ENCODE assay signal across 2 cellular contexts in the genomic region with DNA sequence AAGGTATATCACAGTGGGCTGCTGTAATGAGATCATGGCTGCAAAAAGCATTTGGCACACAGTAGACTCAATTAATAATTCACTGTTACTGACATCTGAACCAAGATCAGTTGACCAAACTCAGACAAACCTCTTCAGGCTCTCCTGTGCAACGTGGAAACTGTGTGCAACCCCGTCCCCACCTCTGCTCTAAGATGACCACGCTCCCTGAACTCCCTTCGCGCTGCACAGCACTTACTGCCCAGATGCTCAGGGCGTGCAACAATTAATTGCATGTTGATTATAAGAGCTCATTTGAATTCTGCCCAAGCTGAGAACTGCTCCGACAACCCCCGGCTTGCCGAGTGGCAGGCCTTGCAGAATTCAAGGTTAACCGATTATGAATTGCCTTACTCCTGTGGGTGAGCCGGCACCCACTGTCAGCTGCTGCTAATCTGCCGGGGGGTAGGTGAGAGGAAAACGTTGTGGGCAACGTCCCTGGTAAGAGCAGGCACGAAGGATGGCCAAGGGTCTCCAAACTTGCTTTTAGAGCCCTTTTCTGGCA.
TF ChIP-seq lines count a peak whose summit lies in the region.

No MANE protein-coding gene starts in this region.

TF ChIP-seq in GM23338, 12 proteins besides CTCF, POLR2A, EP300 and RAD21 (continues in another document):
- TF ChIP-seq, protein P1, sequence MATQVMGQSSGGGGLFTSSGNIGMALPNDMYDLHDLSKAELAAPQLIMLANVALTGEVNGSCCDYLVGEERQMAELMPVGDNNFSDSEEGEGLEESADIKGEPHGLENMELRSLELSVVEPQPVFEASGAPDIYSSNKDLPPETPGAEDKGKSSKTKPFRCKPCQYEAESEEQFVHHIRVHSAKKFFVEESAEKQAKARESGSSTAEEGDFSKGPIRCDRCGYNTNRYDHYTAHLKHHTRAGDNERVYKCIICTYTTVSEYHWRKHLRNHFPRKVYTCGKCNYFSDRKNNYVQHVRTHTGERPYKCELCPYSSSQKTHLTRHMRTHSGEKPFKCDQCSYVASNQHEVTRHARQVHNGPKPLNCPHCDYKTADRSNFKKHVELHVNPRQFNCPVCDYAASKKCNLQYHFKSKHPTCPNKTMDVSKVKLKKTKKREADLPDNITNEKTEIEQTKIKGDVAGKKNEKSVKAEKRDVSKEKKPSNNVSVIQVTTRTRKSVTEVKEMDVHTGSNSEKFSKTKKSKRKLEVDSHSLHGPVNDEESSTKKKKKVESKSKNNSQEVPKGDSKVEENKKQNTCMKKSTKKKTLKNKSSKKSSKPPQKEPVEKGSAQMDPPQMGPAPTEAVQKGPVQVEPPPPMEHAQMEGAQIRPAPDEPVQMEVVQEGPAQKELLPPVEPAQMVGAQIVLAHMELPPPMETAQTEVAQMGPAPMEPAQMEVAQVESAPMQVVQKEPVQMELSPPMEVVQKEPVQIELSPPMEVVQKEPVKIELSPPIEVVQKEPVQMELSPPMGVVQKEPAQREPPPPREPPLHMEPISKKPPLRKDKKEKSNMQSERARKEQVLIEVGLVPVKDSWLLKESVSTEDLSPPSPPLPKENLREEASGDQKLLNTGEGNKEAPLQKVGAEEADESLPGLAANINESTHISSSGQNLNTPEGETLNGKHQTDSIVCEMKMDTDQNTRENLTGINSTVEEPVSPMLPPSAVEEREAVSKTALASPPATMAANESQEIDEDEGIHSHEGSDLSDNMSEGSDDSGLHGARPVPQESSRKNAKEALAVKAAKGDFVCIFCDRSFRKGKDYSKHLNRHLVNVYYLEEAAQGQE (IDR thresholded peaks at IDR 0.05; ENCODE audit: unreplicated experiment): no peak
- TF ChIP-seq POLR2AphosphoS5 (IDR thresholded peaks at IDR 0.05; ENCODE audit: low read depth) (no peak), CREB1 (CRISPR knock-in tag; IDR thresholded peaks at IDR 0.05; ENCODE audit: low read depth) (no peak), JUNB (IDR thresholded peaks at IDR 0.05; ENCODE audit: unreplicated experiment) (no peak), NANOG (IDR thresholded peaks at IDR 0.05; ENCODE audit: borderline replicate concordance) (no peak), EZH2 (IDR thresholded peaks at IDR 0.05; ENCODE audit: low read depth, unreplicated experiment) (no peak), ZNF114 (CRISPR knock-in tag; IDR thresholded peaks at IDR 0.05) (no peak), EZH2phosphoT487 (IDR thresholded peaks at IDR 0.05; ENCODE audit: unreplicated experiment) (no peak), ZNF331 (CRISPR knock-in tag; IDR thresholded peaks at IDR 0.05; ENCODE audit: low read depth) (no peak)
- TF ChIP-seq, protein P2, sequence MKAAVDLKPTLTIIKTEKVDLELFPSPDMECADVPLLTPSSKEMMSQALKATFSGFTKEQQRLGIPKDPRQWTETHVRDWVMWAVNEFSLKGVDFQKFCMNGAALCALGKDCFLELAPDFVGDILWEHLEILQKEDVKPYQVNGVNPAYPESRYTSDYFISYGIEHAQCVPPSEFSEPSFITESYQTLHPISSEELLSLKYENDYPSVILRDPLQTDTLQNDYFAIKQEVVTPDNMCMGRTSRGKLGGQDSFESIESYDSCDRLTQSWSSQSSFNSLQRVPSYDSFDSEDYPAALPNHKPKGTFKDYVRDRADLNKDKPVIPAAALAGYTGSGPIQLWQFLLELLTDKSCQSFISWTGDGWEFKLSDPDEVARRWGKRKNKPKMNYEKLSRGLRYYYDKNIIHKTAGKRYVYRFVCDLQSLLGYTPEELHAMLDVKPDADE (IDR thresholded peaks at IDR 0.05): no peak

TF ChIP-seq in WTC11, 78 proteins besides CTCF, POLR2A, EP300 and RAD21:
- TF ChIP-seq AR (CRISPR knock-in tag; IDR thresholded peaks at IDR 0.05): no peak
- no peak for TF ChIP-seq OVOL2 (CRISPR knock-in tag; IDR thresholded peaks at IDR 0.05; ENCODE audit: borderline replicate concordance)
- TF ChIP-seq PRRX2 (CRISPR knock-in tag; IDR thresholded peaks at IDR 0.05): no peak
- no peak for TF ChIP-seq SOX15 (CRISPR knock-in tag; IDR thresholded peaks at IDR 0.05)
- no peak for TF ChIP-seq JUN (CRISPR knock-in tag; IDR thresholded peaks at IDR 0.05)
- no peak for TF ChIP-seq CREM (CRISPR knock-in tag; IDR thresholded peaks at IDR 0.05)
- TF ChIP-seq TEAD4 (CRISPR knock-in tag; IDR thresholded peaks at IDR 0.05): no peak
- TF ChIP-seq, protein P3, sequence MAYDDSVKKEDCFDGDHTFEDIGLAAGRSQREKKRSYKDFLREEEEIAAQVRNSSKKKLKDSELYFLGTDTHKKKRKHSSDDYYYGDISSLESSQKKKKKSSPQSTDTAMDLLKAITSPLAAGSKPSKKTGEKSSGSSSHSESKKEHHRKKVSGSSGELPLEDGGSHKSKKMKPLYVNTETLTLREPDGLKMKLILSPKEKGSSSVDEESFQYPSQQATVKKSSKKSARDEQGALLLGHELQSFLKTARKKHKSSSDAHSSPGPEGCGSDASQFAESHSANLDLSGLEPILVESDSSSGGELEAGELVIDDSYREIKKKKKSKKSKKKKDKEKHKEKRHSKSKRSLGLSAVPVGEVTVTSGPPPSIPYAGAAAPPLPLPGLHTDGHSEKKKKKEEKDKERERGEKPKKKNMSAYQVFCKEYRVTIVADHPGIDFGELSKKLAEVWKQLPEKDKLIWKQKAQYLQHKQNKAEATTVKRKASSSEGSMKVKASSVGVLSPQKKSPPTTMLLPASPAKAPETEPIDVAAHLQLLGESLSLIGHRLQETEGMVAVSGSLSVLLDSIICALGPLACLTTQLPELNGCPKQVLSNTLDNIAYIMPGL (CRISPR knock-in tag; IDR thresholded peaks at IDR 0.05): no peak
- TF ChIP-seq ZMAT4 (CRISPR knock-in tag; IDR thresholded peaks at IDR 0.05): no peak
- no peak for TF ChIP-seq ELF4 (CRISPR knock-in tag; IDR thresholded peaks at IDR 0.05; ENCODE audit: low read depth)
- TF ChIP-seq JAZF1 (CRISPR knock-in tag; IDR thresholded peaks at IDR 0.05): no peak
- no peak for TF ChIP-seq MYBL2 (CRISPR knock-in tag; IDR thresholded peaks at IDR 0.05)
- TF ChIP-seq TP53 (CRISPR knock-in tag; IDR thresholded peaks at IDR 0.05): no peak
- no peak for TF ChIP-seq CREB1 (CRISPR knock-in tag; IDR thresholded peaks at IDR 0.05)
- TF ChIP-seq, protein P4, sequence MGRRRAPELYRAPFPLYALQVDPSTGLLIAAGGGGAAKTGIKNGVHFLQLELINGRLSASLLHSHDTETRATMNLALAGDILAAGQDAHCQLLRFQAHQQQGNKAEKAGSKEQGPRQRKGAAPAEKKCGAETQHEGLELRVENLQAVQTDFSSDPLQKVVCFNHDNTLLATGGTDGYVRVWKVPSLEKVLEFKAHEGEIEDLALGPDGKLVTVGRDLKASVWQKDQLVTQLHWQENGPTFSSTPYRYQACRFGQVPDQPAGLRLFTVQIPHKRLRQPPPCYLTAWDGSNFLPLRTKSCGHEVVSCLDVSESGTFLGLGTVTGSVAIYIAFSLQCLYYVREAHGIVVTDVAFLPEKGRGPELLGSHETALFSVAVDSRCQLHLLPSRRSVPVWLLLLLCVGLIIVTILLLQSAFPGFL (CRISPR knock-in tag; IDR thresholded peaks at IDR 0.05; ENCODE audit: borderline replicate concordance): no peak
- TF ChIP-seq CBFB (CRISPR knock-in tag; IDR thresholded peaks at IDR 0.05; ENCODE audit: low read depth): no peak
- TF ChIP-seq, protein P5, sequence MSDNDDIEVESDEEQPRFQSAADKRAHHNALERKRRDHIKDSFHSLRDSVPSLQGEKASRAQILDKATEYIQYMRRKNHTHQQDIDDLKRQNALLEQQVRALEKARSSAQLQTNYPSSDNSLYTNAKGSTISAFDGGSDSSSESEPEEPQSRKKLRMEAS (CRISPR knock-in tag; IDR thresholded peaks at IDR 0.05): no peak
- no peak for TF ChIP-seq NFATC4 (CRISPR knock-in tag; IDR thresholded peaks at IDR 0.05)
- TF ChIP-seq ZNF281 (CRISPR knock-in tag; IDR thresholded peaks at IDR 0.05): no peak
TF ChIP-seq in WTC11: peak in this region for 0.
